ENCODE assay signal across 8 cellular contexts in genomic region chr12:123983822-123984485, GRCh38. TPM values are rescaled to one million over a fixed set of nuclear protein-coding genes. Genes with fewer than 3 reads are reported as not detected.
A peak's percentile ranks its signal among the peaks of the same experiment; 100 is the strongest.
DNase-seq lines count a peak whose midpoint lies in the region; ATAC-seq and TF ChIP-seq lines count a peak whose summit lies in the region.

No MANE protein-coding gene starts in this region.

- CTCF ChIA-PET in A673 (lab: Charles Lee): interaction anchor here (1.3 kb wide), 1 partner anchor 49 kb away, joined by 3 read pairs; no protein-coding TSS in a partner anchor

- H3K27ac Mint-ChIP-seq in dendritic cell treated with granulocyte-macrophage colony-stimulating factor and Interleukin-4, amounts not matched to agents 40 ng/mL and 50 ng/mL, for 4 days: peak overlapping the region; percentile 50

- DNase-seq in A673 (ENCODE audit: low spot score) (peak; percentile 68), NCI-H2171 treated with DMSO at 0.1 percent for 48 hours (lab: John Stamatoyannopoulos, UW) (peak; percentile 53), WERI-Rb-1 (peak; percentile 46), lower lobe of right lung (no peak), substantia nigra (lab: John Stamatoyannopoulos, UW) (peak in 31 of 49 donors; percentile 14 to 70 (median 36))

- TF ChIP-seq CTCF in A673 (conservative IDR thresholded peaks at IDR 0.05; ENCODE audit: low read depth, low read length): peak; percentile 61
- TF ChIP-seq CTCF in GM12874 (IDR thresholded peaks at IDR 0.05; ENCODE audit: insufficient read depth, low read depth, low read length): peak; percentile 58
- peak; percentile 75 for TF ChIP-seq CTCF in WERI-Rb-1 (IDR thresholded peaks at IDR 0.05; ENCODE audit: low read depth, low read length)
- peak; percentile 67 for TF ChIP-seq CTCF in lower lobe of right lung (IDR thresholded peaks at IDR 0.05)

- POLR2A ChIA-PET in A673 (lab: Charles Lee; ENCODE audit: low non-redundant PET): no interaction called here

- no peaks in the 10 kb centered on the region for H3K27me3 ChIP-seq in A673 (replicated peaks; ENCODE audit: insufficient read depth, low read depth, low read length, poor library complexity)
- H3K27me3 ChIP-seq in WERI-Rb-1 (ENCODE audit: insufficient read depth, low read depth, severe bottlenecking): no peaks in the 10 kb centered on the region
- H3K27me3 ChIP-seq in lower lobe of right lung (ENCODE audit: low read depth): no peaks in the 10 kb centered on the region

- H3K4me1 ChIP-seq in A673 (ENCODE audit: insufficient read depth, low read length, poor library complexity, severe bottlenecking) (peaks cover 13% of the 10 kb centered on the region), lower lobe of right lung (peaks cover 34% of the 10 kb centered on the region)

- no peak overlapping the region for H3K27ac ChIP-seq in A673 (ENCODE audit: low read depth, low read length, poor library complexity, severe bottlenecking)
- H3K27ac ChIP-seq in WERI-Rb-1: no peak overlapping the region; the same call in 1 of the 2 replicates
- peak overlapping the region; percentile 13 for H3K27ac ChIP-seq in lower lobe of right lung
- H3K27ac ChIP-seq in substantia nigra (ENCODE audit: low read depth, low read length, poor library complexity, severe bottlenecking): peak overlapping the region; percentile 40

- ATAC-seq in lower lobe of right lung: peak; percentile 85 to 87
- ATAC-seq in HG02759 (IDR thresholded peaks at IDR 0.05; ENCODE audit: unreplicated experiment): no peak

- H3K9me3 ChIP-seq in A673 (ENCODE audit: low read depth, low read length, poor library complexity, severe bottlenecking): no peaks in the 10 kb centered on the region
- H3K9me3 ChIP-seq in WERI-Rb-1 (ENCODE audit: severe bottlenecking): no peaks in the 10 kb centered on the region
- no peaks in the 10 kb centered on the region for H3K9me3 ChIP-seq in lower lobe of right lung

- intact Hi-C loops in A673 (cut with micrococcal nuclease; ENCODE audit: unreplicated experiment) (no loop called here), lower lobe of right lung (cut with DNase I) (loop anchor here (10.0 kb wide), 1 partner anchor 79 kb away; no protein-coding TSS in a partner anchor)
- intact Hi-C loops in dendritic cell treated with granulocyte-macrophage colony-stimulating factor and Interleukin-4, amounts not matched to agents 40 ng/mL and 50 ng/mL, for 4 days (cut with micrococcal nuclease): loop anchor here (1.0 to 10.0 kb wide), 2 partner anchors 79 to 179 kb away; no protein-coding TSS in a partner anchor

- peaks cover 12% of the 10 kb centered on the region for H3K36me3 ChIP-seq in A673 (ENCODE audit: insufficient read depth, low read length, poor library complexity, severe bottlenecking)
- peaks cover 62% of the 10 kb centered on the region for H3K36me3 ChIP-seq in WERI-Rb-1
- H3K36me3 ChIP-seq in lower lobe of right lung: peaks cover 20% of the 10 kb centered on the region

- H3K27me3 Mint-ChIP-seq in dendritic cell treated with granulocyte-macrophage colony-stimulating factor and Interleukin-4, amounts not matched to agents 40 ng/mL and 50 ng/mL, for 4 days: no peaks in the 10 kb centered on the region

- peaks cover 57% of the 10 kb centered on the region for H3K36me3 Mint-ChIP-seq in dendritic cell treated with granulocyte-macrophage colony-stimulating factor and Interleukin-4, amounts not matched to agents 40 ng/mL and 50 ng/mL, for 4 days (ENCODE audit: low read depth)

- no peak overlapping the region for H3K4me3 Mint-ChIP-seq in dendritic cell treated with granulocyte-macrophage colony-stimulating factor and Interleukin-4, amounts not matched to agents 40 ng/mL and 50 ng/mL, for 4 days

- H3K4me3 ChIP-seq in A673 (ENCODE audit: low read depth, low read length, poor library complexity, severe bottlenecking): no peak overlapping the region
- H3K4me3 ChIP-seq in WERI-Rb-1 (ENCODE audit: low read depth, low read length): no peak overlapping the region
- no peak overlapping the region for H3K4me3 ChIP-seq in lower lobe of right lung

- no peaks in the 10 kb centered on the region for H3K9me3 Mint-ChIP-seq in dendritic cell treated with granulocyte-macrophage colony-stimulating factor and Interleukin-4, amounts not matched to agents 40 ng/mL and 50 ng/mL, for 4 days

- H3K4me1 Mint-ChIP-seq in dendritic cell treated with granulocyte-macrophage colony-stimulating factor and Interleukin-4, amounts not matched to agents 40 ng/mL and 50 ng/mL, for 4 days (ENCODE audit: low read depth): peaks cover 23% of the 10 kb centered on the region

- no TSS peak for BruUV-seq in A673 (replicated peaks; lab: Mats Ljungman, UMichigan)

RNA-seq across cellular contexts. Expression of gene ZNF664, which starts 10.9 kb away (rescaled TPM):
- total RNA-seq in A673 (2021) (135 and 144 TPM in 2 replicates), lower lobe of right lung (84.2 TPM)

RNA-seq across cellular contexts. Expression of gene CCDC92, which starts 11.3 kb away (rescaled TPM):
- 28.7 and 37.5 TPM in 2 replicates for total RNA-seq in A673 (2021)
- total RNA-seq in lower lobe of right lung: 47.6 TPM

Comparison
In these comparisons a context has a peak if more than half of its experiments do, and no peak if none do; other contexts are left out.
1. H3K27ac ChIP-seq: peak in lower lobe of right lung (single experiment) and substantia nigra (single experiment); none in A673 (single experiment) and WERI-Rb-1 (single experiment).
2. Peak in every context shown above with its lines, with median percentiles within 50 percentile points of each other: CTCF ChIP-seq.